12 cellular contexts compared by ENCODE assay signal in the genomic region with DNA sequence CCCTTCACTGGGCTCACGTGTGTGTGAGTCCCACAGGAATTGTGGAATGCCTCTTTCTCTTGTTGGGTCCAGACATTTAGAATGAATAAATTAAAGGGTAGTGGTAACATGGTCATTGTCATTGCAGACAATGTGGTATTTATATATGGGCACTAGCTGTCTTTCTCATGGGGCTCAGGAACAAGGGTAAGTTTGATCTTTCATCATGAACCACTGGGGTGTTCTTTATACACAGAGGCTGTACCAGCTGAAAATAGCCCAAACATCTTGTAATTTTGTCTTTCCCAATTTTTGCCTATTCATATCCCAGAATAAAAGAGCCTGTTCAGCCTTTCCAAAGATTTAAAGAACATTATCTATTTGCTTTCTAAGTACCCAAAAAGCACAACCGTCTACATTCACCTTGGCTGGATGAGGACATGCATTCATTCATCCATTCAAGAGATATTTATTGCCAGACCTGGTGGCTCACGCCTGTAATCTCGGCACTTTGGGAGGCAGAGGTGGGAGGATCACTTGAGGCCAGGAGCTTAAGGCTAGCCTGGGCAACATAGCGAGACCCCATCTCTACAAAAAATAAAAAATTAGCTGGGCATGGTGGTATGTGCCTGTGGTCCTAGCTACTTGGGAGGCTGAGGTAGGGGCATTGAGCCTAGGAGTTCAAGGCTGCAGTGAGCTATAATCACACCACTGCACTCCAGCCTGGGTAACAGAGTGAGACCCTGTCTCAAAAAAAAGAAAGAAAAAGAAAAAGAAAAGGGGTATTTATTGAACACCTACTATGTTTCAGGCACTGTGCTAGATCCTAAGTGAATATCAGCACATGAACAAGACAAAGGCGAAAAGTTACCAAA. TPM values are rescaled to one million over a fixed set of nuclear protein-coding genes. Genes with fewer than 3 reads are reported as not detected.
DNase-seq lines count a peak whose midpoint lies in the region; ATAC-seq, FAIRE-seq and TF ChIP-seq lines count a peak whose summit lies in the region.
"Had no signal": no experiment of that assay in that cellular context is flagged by ENCODE, and none has a peak within 500 bp of the region (broad histone marks: within the 10 kb centered on the region; RNA-seq: fewer than 3 reads in every experiment).

No MANE protein-coding gene starts in this region.

- FAIRE-seq in K562 (lab: Jason Lieb, UNC): no peak
- FAIRE-seq in RCC 7860 (lab: Jason Lieb, UNC): no peak
- FAIRE-seq: colon had no signal

- CTCF ChIA-PET in K562 (lab: Yijun Ruan, JAX; ENCODE audit: low intra/inter-chr PET ratio): no interaction called here

- no peak overlapping the region for H2BK120ac ChIP-seq in mesenchymal stem cell (ENCODE audit: low read depth, low read length)

- intact Hi-C loops in K562 (cut with micrococcal nuclease): no loop called here

- H2BK15ac ChIP-seq in mesenchymal stem cell (ENCODE audit: low read depth, poor library complexity, severe bottlenecking): no peak overlapping the region

- H3K23ac ChIP-seq in mesenchymal stem cell (ENCODE audit: low read length in 2 of 2): no peak overlapping the region

- H3K27me3 ChIP-seq in HL-60 (ENCODE audit: insufficient read depth, poor library complexity, severe bottlenecking) (no peaks in the 10 kb centered on the region), K562 (ENCODE audit: control insufficient read depth in 2 of 2, insufficient read depth in 2 of 2, low read length in 2 of 2) (no peaks in the 10 kb centered on the region), mesenchymal stem cell (ENCODE audit: control insufficient read depth in 1 of 2, insufficient read depth in 1 of 2, low read length in 2 of 2) (peaks cover 0 to 12% of the 10 kb centered on the region in 2 experiments), thymus (ENCODE audit: control insufficient read depth, insufficient read depth) (peaks cover 34% of the 10 kb centered on the region), MM.1S (replicated peaks; ENCODE audit: insufficient read depth, low read length) (no peaks in the 10 kb centered on the region)

- BruUV-seq in K562 (replicated peaks; lab: Mats Ljungman, UMichigan): no TSS peak

- H3K9me3 ChIP-seq in K562 (replicated peaks; ENCODE audit: control insufficient read depth, insufficient read depth, low read depth, low read length) (no peaks in the 10 kb centered on the region), mesenchymal stem cell (ENCODE audit: control insufficient read depth, low read length) (no peaks in the 10 kb centered on the region), thymus (ENCODE audit: control insufficient read depth) (no peaks in the 10 kb centered on the region), MM.1S (replicated peaks; ENCODE audit: insufficient read depth, low read length) (no peaks in the 10 kb centered on the region)

- no peaks in the 10 kb centered on the region for H3K9me2 ChIP-seq in MM.1S (replicated peaks; ENCODE audit: insufficient read depth, low read length)

- H2BK12ac ChIP-seq in mesenchymal stem cell (ENCODE audit: low read length in 2 of 2): peak overlapping the region; percentile 37 to 87

- no peak for TF ChIP-seq EP300 in K562 (IDR thresholded peaks at IDR 0.05; ENCODE audit: low read length)

- no peaks in the 10 kb centered on the region for H3K79me2 ChIP-seq in K562 (ENCODE audit: control insufficient read depth, insufficient read depth, low read length)
- no peaks in the 10 kb centered on the region for H3K79me2 ChIP-seq in MM.1S (ENCODE audit: low read length)

- POLR2A ChIA-PET in K562 (lab: Yijun Ruan, JAX): interaction anchor here (0.5 to 1.4 kb wide), 3 partner anchors 14 to 15 kb away, joined by 3 to 11 read pairs (median 3); no protein-coding TSS in a partner anchor

- in situ Hi-C loops in K562 (cut with MboI): no loop called here

- H3K4me3 ChIP-seq in HL-60 (replicated peaks; ENCODE audit: insufficient read depth, low read length) (no peak overlapping the region), K562 (no peak overlapping the region), mesenchymal stem cell (ENCODE audit: insufficient read depth in 1 of 2, low read depth in 1 of 2, low read length in 2 of 2) (no peak overlapping the region), thymus (ENCODE audit: low read length) (no peak overlapping the region), MM.1S (ENCODE audit: low read length) (no peak overlapping the region)

- H4K8ac ChIP-seq in mesenchymal stem cell (ENCODE audit: low read length): no peak overlapping the region

- H2AK5ac ChIP-seq in mesenchymal stem cell (ENCODE audit: low read length, severe bottlenecking): no peak overlapping the region

- H3K36me3 ChIP-seq in K562 (ENCODE audit: control insufficient read depth, insufficient read depth, low read length) (no peaks in the 10 kb centered on the region), mesenchymal stem cell (ENCODE audit: control insufficient read depth in 1 of 2, insufficient read depth in 2 of 2, low read depth in 1 of 2, low read length in 2 of 2) (no peaks in the 10 kb centered on the region), thymus (ENCODE audit: control insufficient read depth, insufficient read depth) (no peaks in the 10 kb centered on the region), MM.1S (replicated peaks; ENCODE audit: insufficient read depth, low read length) (no peaks in the 10 kb centered on the region)

- H3K9me1 ChIP-seq in K562 (ENCODE audit: control insufficient read depth, insufficient read depth, low read length): no peaks in the 10 kb centered on the region

- 31% methylated on average over 6 of the region's 6 CpGs for WGBS in K562 (ENCODE audit: insufficient coverage, low coverage, missing lambda C conversion rate)
- 59% methylated on average over 5 of the region's 6 CpGs for WGBS in mesenchymal stem cell
- WGBS in thymus: 84% methylated on average over 6 of the region's 6 CpGs

- H3K4me1 ChIP-seq in K562 (replicated peaks in 1 of 2; ENCODE audit: control insufficient read depth in 2 of 2, insufficient read depth in 2 of 2, low read length in 2 of 2) (peaks cover 3 to 21% of the 10 kb centered on the region in 2 experiments; a peak in 3 of 5 replicates), mesenchymal stem cell (ENCODE audit: control insufficient read depth, insufficient read depth, low read depth, low read length) (peaks cover 14% of the 10 kb centered on the region), thymus (ENCODE audit: control insufficient read depth, insufficient read depth, low read length) (peaks cover 14% of the 10 kb centered on the region), MM.1S (ENCODE audit: low read length) (peaks cover 6% of the 10 kb centered on the region; the same call in 1 of the 2 replicates)

- no peak for TF ChIP-seq CTCF in HL-60 (IDR thresholded peaks at IDR 0.05; ENCODE audit: insufficient read depth, low read length)
- TF ChIP-seq CTCF in K562 (IDR thresholded peaks at IDR 0.05 in 2 of 3, conservative IDR thresholded peaks at IDR 0.05 in 1 of 3; ENCODE audit: insufficient read depth in 2 of 3, low read depth in 1 of 3, low read length in 3 of 3): no peak
- no peak for TF ChIP-seq CTCF in MM.1S (IDR thresholded peaks at IDR 0.05; ENCODE audit: low read length)

- TF ChIP-seq RAD21 in K562 (CRISPR knock-in tag; conservative IDR thresholded peaks at IDR 0.05 in 1 of 2, IDR thresholded peaks at IDR 0.05 in 1 of 2): no peak

- no peak overlapping the region for H4K91ac ChIP-seq in mesenchymal stem cell (ENCODE audit: low read length)

- 0 out of 2 replicates have a peak, but pooled peaks cover 6% of the 10 kb centered on the region for H3F3A ChIP-seq in MM.1S (ENCODE audit: insufficient read depth, low read length)

- H4K20me1 ChIP-seq in K562 (replicated peaks; ENCODE audit: control insufficient read depth, insufficient read depth, low read length) (peaks cover 4% of the 10 kb centered on the region; the same call in 1 of the 2 replicates), MM.1S (ENCODE audit: insufficient read depth, low read length) (no peaks in the 10 kb centered on the region)

- H3K4me2 ChIP-seq in K562 (ENCODE audit: insufficient read depth, low read length): no peak overlapping the region
- no peak overlapping the region for H3K4me2 ChIP-seq in mesenchymal stem cell (ENCODE audit: low read length, poor library complexity, severe bottlenecking)
- H3K4me2 ChIP-seq in MM.1S (ENCODE audit: low read depth, low read length): no peak overlapping the region

- H3K9ac ChIP-seq in K562 (ENCODE audit: insufficient read depth in 1 of 2, low read depth in 2 of 2, low read length in 2 of 2) (no peak overlapping the region), mesenchymal stem cell (ENCODE audit: low read length) (peak overlapping the region; percentile 52), MM.1S (ENCODE audit: low read length) (no peak overlapping the region; the same call in 1 of the 2 replicates)

- H2AFZ ChIP-seq in K562 (ENCODE audit: low read depth, low read length): no peak overlapping the region
- no peak overlapping the region for H2AFZ ChIP-seq in mesenchymal stem cell (ENCODE audit: low read depth, low read length)
- H2AFZ ChIP-seq in MM.1S (ENCODE audit: low read length): no peak overlapping the region

- DNase-seq in HL-60 (ENCODE audit: low read depth in 1 of 2, low spot score in 1 of 2) (no peak), K562 (ENCODE audit: extremely low read depth in 1 of 4, low spot score in 3 of 4) (no peak), mesenchymal stem cell (no peak), RCC 7860 (ENCODE audit: low spot score) (no peak), mucosa of gallbladder (ENCODE audit: low spot score) (no peak), MM.1S (no peak)
- DNase-seq: NCI-H1417 treated with DMSO at 0.1 percent for 48 hours, NCI-H526 treated with DMSO at 0.1 percent for 48 hours had no signal

- H3K4ac ChIP-seq in mesenchymal stem cell (ENCODE audit: low read depth in 1 of 2, low read length in 2 of 2): no peak overlapping the region

- H3K79me1 ChIP-seq in mesenchymal stem cell (replicated peaks; ENCODE audit: low read length, poor library complexity, severe bottlenecking): peaks cover 5% of the 10 kb centered on the region

- H3K18ac ChIP-seq in mesenchymal stem cell (ENCODE audit: low read depth in 1 of 2, low read length in 2 of 2): peak overlapping the region; percentile 1 to 63

- no peak overlapping the region for H3K14ac ChIP-seq in mesenchymal stem cell (ENCODE audit: low read length in 2 of 2)

- no peak overlapping the region for H2BK5ac ChIP-seq in mesenchymal stem cell (ENCODE audit: low read depth, low read length, poor library complexity, severe bottlenecking)

- H3K27ac ChIP-seq in HL-60 (replicated peaks) (peak overlapping the region; percentile 86), K562 (ENCODE audit: extremely low read depth, low read depth, low read length) (no peak overlapping the region), mesenchymal stem cell (ENCODE audit: low read length, poor library complexity, severe bottlenecking) (no peak overlapping the region), thymus (ENCODE audit: low read depth) (peak overlapping the region; percentile 42), MM.1S (ENCODE audit: low read length) (no peak overlapping the region)

- no peak for ATAC-seq in K562
- ATAC-seq: right cardiac atrium, SK-N-SH treated with all-trans-retinoic acid at 6 μM for 48 hours had no signal

- TF ChIP-seq POLR2A in K562 (conservative IDR thresholded peaks at IDR 0.05): no peak

RNA-seq across cellular contexts. Expression of gene FOS, which starts 4.4 kb away (rescaled TPM):
- total RNA-seq in K562 (2011; cell fraction: chromatin; rRNA removed; ENCODE audit: low replicate concordance): 20.9 and 54.0 TPM in 2 replicates
- 42.1 and 51.5 TPM in 2 replicates for total RNA-seq in K562 (2011; cell fraction: nucleolus; rRNA removed)
- total RNA-seq in K562 (2011; cell fraction: nucleoplasm; rRNA removed): 28.7 and 32.3 TPM in 2 replicates
- total RNA-seq in K562 (2014; rRNA removed) (12.1 and 19.4 TPM in 2 replicates), K562 (2014; rRNA removed; fragmentation: Illumina TruSeq; extraction: Trizol) (4.2 and 8.9 TPM in 2 replicates), K562 (2015; rRNA removed; fragmentation: Illumina TruSeq; extraction: Trizol) (0.54 and 1.1 TPM in 2 replicates), K562 (2021) (13.8 and 17.4 TPM in 2 replicates), mucosa of gallbladder (165 TPM)
- polyA plus RNA-seq in K562 (2011; rRNA removed) (3.6 and 5.7 TPM in 2 replicates), K562 (2014; fragmentation: Illumina TruSeq; extraction: Trizol) (8.2 and 12.8 TPM in 2 replicates), K562 (2014; fragmentation: Nextera tagmentation; extraction: Ambion mirVana) (1 to 10 TPM in 1 of 2 experiments, under 1 TPM in 1; 0.56 to 2.1 TPM), K562 (2014; rRNA removed) (11.6 and 14.8 TPM in 2 replicates), thymus (253 TPM)
- polyA plus RNA-seq in K562 (2011; cell fraction: cytosol; rRNA removed): 3.7 and 20.6 TPM in 2 replicates
- polyA plus RNA-seq in K562 (2011; cell fraction: nucleus; rRNA removed): 13.7 and 48.9 TPM in 2 replicates
- 8.3 and 9.7 TPM in 2 replicates for polyA plus RNA-seq in K562 (2012)
- 3.8 and 7.1 TPM in 2 replicates for polyA minus RNA-seq in K562 (2011; rRNA and poly(A)+ RNA removed)
- polyA minus RNA-seq in K562 (2011; cell fraction: cytosol; rRNA and poly(A)+ RNA removed): 7.6 and 8.7 TPM in 2 replicates
- polyA minus RNA-seq in K562 (2011; cell fraction: nucleus; rRNA and poly(A)+ RNA removed): 24.0 and 43.5 TPM in 2 replicates
- 587 TPM for polyA plus RNA-seq in mesenchymal stem cell (2013, experiment 1 of 2)
- 551 TPM for polyA plus RNA-seq in mesenchymal stem cell (2013, experiment 2 of 2)

Comparison
In these comparisons a context has a peak if more than half of its experiments do, and no peak if none do; other contexts are left out.
1. H3K27ac ChIP-seq: peak in HL-60 (single experiment) and thymus (single experiment); none in K562 (single experiment), mesenchymal stem cell (single experiment) and MM.1S (single experiment).